In genomic region chr13:58399263-58399662, GRCh38 we compare ENCODE assay signal across 27 cellular contexts.
"Had no signal": no experiment of that assay in that cellular context is flagged by ENCODE, and none has a peak within 500 bp of the region (broad histone marks: within the 10 kb centered on the region; RNA-seq: fewer than 3 reads in every experiment).

No MANE protein-coding gene starts in this region.

- H3K36me3 ChIP-seq: colonic mucosa, esophagus muscularis mucosa, esophagus squamous epithelium, gastrocnemius medialis, gastroesophageal sphincter, heart left ventricle, heart right ventricle had no signal

- FAIRE-seq: colon, endometrium, endothelial cell of umbilical vein, frontal cortex had no signal

- H3K4me1 ChIP-seq: colonic mucosa, esophagus muscularis mucosa, esophagus squamous epithelium, foreskin keratinocyte, gastrocnemius medialis, gastroesophageal sphincter, heart left ventricle, heart right ventricle had no signal

- H3K4me3 ChIP-seq: colonic mucosa, coronary artery, dorsolateral prefrontal cortex, esophagus muscularis mucosa, esophagus squamous epithelium, gastrocnemius medialis, gastroesophageal sphincter, heart left ventricle, heart right ventricle had no signal

- H3K27ac ChIP-seq: colonic mucosa, coronary artery, dorsolateral prefrontal cortex, epithelial cell of prostate, esophagus muscularis mucosa, esophagus squamous epithelium, foreskin keratinocyte, gastrocnemius medialis, gastroesophageal sphincter, heart left ventricle, heart right ventricle had no signal

- H3K27me3 ChIP-seq: colonic mucosa, dorsolateral prefrontal cortex, esophagus muscularis mucosa, esophagus squamous epithelium, foreskin keratinocyte, gastrocnemius medialis, gastroesophageal sphincter, heart left ventricle, heart right ventricle had no signal

- DNase-seq: colonic mucosa; cortex of kidney; dermis blood vessel endothelial cell; dorsolateral prefrontal cortex; effector CD4-positive, alpha-beta T cell; effector CD8-positive, alpha-beta T cell; effector memory CD4-positive, alpha-beta T cell; effector memory CD8-positive, alpha-beta T cell; endodermal cell; erythroblast; esophagus squamous epithelium; foreskin fibroblast; foreskin keratinocyte; foreskin melanocyte; gastrocnemius medialis; glutamatergic neuron; head of caudate nucleus; heart left ventricle; heart right ventricle had no signal

- H3K9me3 ChIP-seq: colonic mucosa, gastrocnemius medialis, gastroesophageal sphincter had no signal
